In genomic region chr2:108921096-108922030, GRCh38 we compare ENCODE assay signal across 14 cellular contexts.
DNase-seq lines count a peak whose midpoint lies in the region; ATAC-seq and TF ChIP-seq lines count a peak whose summit lies in the region.
"Had no signal": no experiment of that assay in that cellular context is flagged by ENCODE, and none has a peak within 500 bp of the region (broad histone marks: within the 10 kb centered on the region; RNA-seq: fewer than 3 reads in every experiment).

No MANE protein-coding gene starts in this region.

- no peak for TF ChIP-seq CTCF in osteoblast (IDR thresholded peaks at IDR 0.05; ENCODE audit: extremely low read depth, low read depth, low read length)

- peak; percentile 68 for DNase-seq in cardiac septum (ENCODE audit: low spot score)
- no peak for DNase-seq in Right ventricle myocardium superior
- no peak for DNase-seq in epithelial cell of prostate (ENCODE audit: low read depth, low spot score)
- peak; percentile 32 for DNase-seq in osteoblast (ENCODE audit: insufficient read length, low spot score, missing footprints)
- DNase-seq in NCI-H1694 treated with DMSO at 0.1 percent for 48 hours (lab: John Stamatoyannopoulos, UW) = no peak
- no peak for DNase-seq in Karpas-422
- DNase-seq: NCI-H146, NCI-H2107, NCI-H226, NCI-H526 treated with DMSO at 0.1 percent for 48 hours had no signal

- H3K36me3 ChIP-seq in osteoblast (ENCODE audit: insufficient read depth, low read length) = no peaks in the 10 kb centered on the region
- H3K36me3 ChIP-seq in Karpas-422 (ENCODE audit: insufficient read depth, low read length) = no peaks in the 10 kb centered on the region

- intact Hi-C loops in cardiac septum (cut with DNase I) (no loop called here), Right ventricle myocardium superior (cut with DNase I) (no loop called here)

- H3K4me3 ChIP-seq in osteoblast (ENCODE audit: insufficient read depth, low read length) = no peak overlapping the region
- H3K4me3 ChIP-seq in Karpas-422 (ENCODE audit: low read length) = no peak overlapping the region

- H3K9me3 ChIP-seq in osteoblast (ENCODE audit: low read depth, low read length) (no peaks in the 10 kb centered on the region), Karpas-422 (ENCODE audit: low read length) (no peaks in the 10 kb centered on the region)

- H2AFZ ChIP-seq in osteoblast (ENCODE audit: low read length) = no peak overlapping the region
- no peak overlapping the region for H2AFZ ChIP-seq in Karpas-422 (ENCODE audit: low read length)

- H3K4me1 ChIP-seq in osteoblast (ENCODE audit: insufficient read depth, low read length) (no peaks in the 10 kb centered on the region), Karpas-422 (ENCODE audit: low read length) (peaks cover 9% of the 10 kb centered on the region)

- H3K79me2 ChIP-seq in osteoblast (ENCODE audit: insufficient read depth, low read length) (no peaks in the 10 kb centered on the region), Karpas-422 (ENCODE audit: low read length) (no peaks in the 10 kb centered on the region)

- H3K27me3 ChIP-seq in osteoblast (ENCODE audit: insufficient read depth, low read length) (peaks cover 12% of the 10 kb centered on the region), Karpas-422 (ENCODE audit: low read length) (no peaks in the 10 kb centered on the region)

- H3K9me2 ChIP-seq in Karpas-422 (replicated peaks; ENCODE audit: insufficient read depth, low read length) = no peaks in the 10 kb centered on the region

- H3K4me2 ChIP-seq in osteoblast (ENCODE audit: insufficient read depth, low read length) (no peak overlapping the region), Karpas-422 (ENCODE audit: low read depth, low read length, poor library complexity, severe bottlenecking) (no peak overlapping the region)

- ATAC-seq in Right ventricle myocardium superior (ENCODE audit: poor library complexity) (no peak), HG03469 (IDR thresholded peaks at IDR 0.05; ENCODE audit: unreplicated experiment) (no peak), GM21576 (IDR thresholded peaks at IDR 0.05; ENCODE audit: unreplicated experiment) (no peak)
- ATAC-seq: HCT116 had no signal

- peak overlapping the region; percentile 43 for H3K27ac ChIP-seq in epithelial cell of prostate
- no peak overlapping the region for H3K27ac ChIP-seq in osteoblast (ENCODE audit: low read depth, low read length)
- no peak overlapping the region for H3K27ac ChIP-seq in Karpas-422 (ENCODE audit: low read length)
- H3K27ac ChIP-seq: C4-2B had no signal

- no peak overlapping the region for H3K9ac ChIP-seq in Karpas-422 (ENCODE audit: low read length)

- H4K20me1 ChIP-seq in osteoblast (ENCODE audit: insufficient read depth, low read length) = no peaks in the 10 kb centered on the region
- H4K20me1 ChIP-seq in Karpas-422 (ENCODE audit: insufficient read depth, low read depth, low read length) = no peaks in the 10 kb centered on the region

Comparison
In these comparisons a context has a peak if more than half of its experiments do, and no peak if none do; other contexts are left out.
1. DNase-seq: peak in cardiac septum (single experiment) and osteoblast (single experiment); none in Right ventricle myocardium superior (single experiment), epithelial cell of prostate (single experiment), NCI-H1694 treated with DMSO at 0.1 percent for 48 hours (single experiment) and Karpas-422 (single experiment).